In the genomic region with DNA sequence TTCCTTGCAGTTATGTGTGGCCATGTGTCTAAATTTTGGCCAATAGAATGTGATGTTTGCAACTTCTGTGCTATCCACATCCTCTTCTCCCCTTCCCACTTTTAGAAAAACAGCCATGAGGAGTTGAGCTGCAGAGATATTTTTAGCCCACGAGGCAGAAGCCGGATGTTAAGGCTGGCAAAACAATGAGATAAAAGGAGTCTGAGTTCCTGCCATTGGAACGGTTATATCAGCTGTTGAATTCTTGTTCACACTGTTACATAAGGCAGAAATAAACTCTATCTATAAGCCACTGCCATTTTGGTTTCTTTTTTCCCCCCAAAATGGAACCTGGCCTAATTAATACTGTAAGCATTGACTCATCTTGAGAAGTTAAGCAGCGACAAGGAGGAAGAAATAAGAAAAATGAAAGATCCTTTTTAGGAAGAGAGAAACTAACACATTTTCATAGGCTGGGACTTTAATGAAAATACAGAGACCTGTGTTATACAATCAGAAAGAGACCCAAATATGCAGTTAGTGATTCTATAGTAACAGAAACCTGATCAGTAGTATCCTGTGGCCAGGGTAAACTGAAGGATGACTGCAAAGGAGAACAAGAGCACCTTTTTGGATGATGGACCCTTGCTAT, we compare ENCODE assay signal across 13 cellular contexts.
DNase-seq lines count a peak whose midpoint lies in the region; ATAC-seq lines count a peak whose summit lies in the region.
"Had no signal": no experiment of that assay in that cellular context is flagged by ENCODE, and none has a peak within 500 bp of the region (broad histone marks: within the 10 kb centered on the region; RNA-seq: fewer than 3 reads in every experiment).

No MANE protein-coding gene starts in this region.

- H3K27ac Mint-ChIP-seq in CD4-positive, CD25-positive, alpha-beta regulatory T cell = peak overlapping the region; percentile 60 to 98 (median 86)
- H3K27ac Mint-ChIP-seq in T-cell = peak overlapping the region; percentile 71 to 94

- H3K36me3 Mint-ChIP-seq in CD4-positive, CD25-positive, alpha-beta regulatory T cell = peaks cover 33% of the 10 kb centered on the region
- peaks cover 50% of the 10 kb centered on the region for H3K36me3 Mint-ChIP-seq in T-cell

- peaks cover 9 to 33% (median 11%) of the 10 kb centered on the region in 4 donors for H3K4me1 Mint-ChIP-seq in CD4-positive, CD25-positive, alpha-beta regulatory T cell
- H3K4me1 Mint-ChIP-seq in T-cell = peaks cover 22 to 23% (median 22%) of the 10 kb centered on the region in 3 donors

- POLR2A ChIA-PET in T-cell (lab: Charles Lee) = interaction anchor here in 1 of 2 donors (0.6 kb wide), 1 partner anchor 44 kb away, joined by 7 read pairs; no protein-coding TSS in a partner anchor

- H3K27me3 ChIP-seq in CD4-positive, CD25-positive, alpha-beta regulatory T cell (ENCODE audit: control insufficient read depth, insufficient read depth, low read length) = no peaks in the 10 kb centered on the region
- H3K27me3 ChIP-seq: gastrocnemius medialis, upper lobe of left lung had no signal

- H3K9me3 Mint-ChIP-seq in CD4-positive, CD25-positive, alpha-beta regulatory T cell = peaks cover 4 to 47% (median 20%) of the 10 kb centered on the region in 7 donors
- H3K9me3 Mint-ChIP-seq in T-cell = peaks cover 16 to 48% (median 22%) of the 10 kb centered on the region in 3 donors

- no peaks in the 10 kb centered on the region for H3K27me3 Mint-ChIP-seq in CD4-positive, CD25-positive, alpha-beta regulatory T cell
- H3K27me3 Mint-ChIP-seq in T-cell = no peaks in the 10 kb centered on the region

- H3K4me3 ChIP-seq in CD4-positive, CD25-positive, alpha-beta regulatory T cell (ENCODE audit: low read depth, low read length) = peak overlapping the region; percentile 39
- H3K4me3 ChIP-seq: gastrocnemius medialis, upper lobe of left lung had no signal

- peak in 1 of 3 donors; percentile 77 for DNase-seq in CD4-positive, CD25-positive, alpha-beta regulatory T cell
- DNase-seq in T-cell (peak in 1 of 34 experiments; percentile 9), foreskin melanocyte (peak; percentile 29), NCI-H146 treated with DMSO at 0.1 percent for 48 hours (lab: John Stamatoyannopoulos, UW; ENCODE audit: unreplicated experiment) (no peak), NCI-H226 (no peak)
- DNase-seq: gastrocnemius medialis; NCI-H526 treated with DMSO at 0.1 percent for 48 hours; stimulated activated CD4-positive, alpha-beta T cell treated with anti-CD3 and anti-CD28 coated beads, Interleukin-4, amount 100 ng/mL, for 1 hour; upper lobe of left lung had no signal

- peak overlapping the region; percentile 33 for H3K27ac ChIP-seq in CD4-positive, CD25-positive, alpha-beta regulatory T cell (ENCODE audit: insufficient read depth, low read length, poor library complexity, severe bottlenecking)
- H3K27ac ChIP-seq: gastrocnemius medialis, upper lobe of left lung, VCaP had no signal

- peak overlapping the region in 3 of 4 donors; percentile 14 to 62 (median 61) for H3K4me3 Mint-ChIP-seq in CD4-positive, CD25-positive, alpha-beta regulatory T cell
- H3K4me3 Mint-ChIP-seq in T-cell = peak overlapping the region in 2 of 3 donors; percentile 45 to 70

- CTCF ChIA-PET in T-cell (lab: Charles Lee) = interaction anchor here in 1 of 2 donors (1.0 kb wide), 1 partner anchor 78 kb away, joined by 3 read pairs; no protein-coding TSS in a partner anchor

- H3K9me3 ChIP-seq in CD4-positive, CD25-positive, alpha-beta regulatory T cell (ENCODE audit: control insufficient read depth in 2 of 2, low read length in 2 of 2) = peaks cover 8 to 33% of the 10 kb centered on the region in 2 experiments
- H3K9me3 ChIP-seq: gastrocnemius medialis had no signal

- ATAC-seq in CD4-positive, CD25-positive, alpha-beta regulatory T cell (ENCODE audit: low read depth in 2 of 2) = peak; percentile 62 to 67
- peak; percentile 66 for ATAC-seq in GM19463 (IDR thresholded peaks at IDR 0.05; ENCODE audit: unreplicated experiment)
- ATAC-seq in T-cell (replicated peaks in 1 of 4) = peak; percentile 46 to 73 (median 60)
- ATAC-seq in HG03439 (IDR thresholded peaks at IDR 0.05; ENCODE audit: unreplicated experiment) = no peak
- ATAC-seq in HG02852 (IDR thresholded peaks at IDR 0.05; ENCODE audit: unreplicated experiment) = no peak
- ATAC-seq: gastrocnemius medialis had no signal

- H3K36me3 ChIP-seq in CD4-positive, CD25-positive, alpha-beta regulatory T cell (ENCODE audit: control insufficient read depth, insufficient read depth, low read length) = no peaks in the 10 kb centered on the region
- H3K36me3 ChIP-seq: gastrocnemius medialis, upper lobe of left lung had no signal

- peaks cover 10% of the 10 kb centered on the region for H3K4me1 ChIP-seq in CD4-positive, CD25-positive, alpha-beta regulatory T cell (ENCODE audit: control insufficient read depth, insufficient read depth, low read length, poor library complexity, severe bottlenecking)
- H3K4me1 ChIP-seq: gastrocnemius medialis had no signal

Comparison
In these comparisons a context has a peak if more than half of its experiments do, and no peak if none do; other contexts are left out.
1. ATAC-seq: peak in CD4-positive, CD25-positive, alpha-beta regulatory T cell (2 of 2), GM19463 (single experiment) and T-cell (4 of 4); none in HG03439 (single experiment) and HG02852 (single experiment).